19 cellular contexts compared by ENCODE assay signal in the genomic region with DNA sequence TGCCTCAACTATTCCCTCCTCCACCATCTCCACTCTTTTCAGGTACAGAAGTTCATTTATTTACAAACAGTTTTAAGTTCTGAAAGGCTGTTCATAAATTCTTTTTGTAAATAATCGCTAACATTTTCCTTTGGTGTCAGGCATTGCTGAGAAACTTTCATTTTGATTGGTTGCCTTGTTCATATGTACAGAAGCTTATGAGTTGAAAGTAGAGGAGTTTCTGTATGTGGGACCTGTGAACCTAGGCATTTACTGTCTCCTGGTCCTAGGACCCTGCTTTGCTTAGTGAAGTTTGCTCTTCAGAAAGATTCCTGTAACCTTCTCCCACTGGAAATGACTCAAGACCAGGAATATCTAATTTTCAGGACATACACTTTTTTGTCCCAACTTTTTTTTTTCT. TPM values are rescaled to one million over a fixed set of nuclear protein-coding genes. Genes with fewer than 3 reads are reported as not detected.
DNase-seq lines count a peak whose midpoint lies in the region; ATAC-seq, FAIRE-seq and TF ChIP-seq lines count a peak whose summit lies in the region.
"Had no signal": no experiment of that assay in that cellular context is flagged by ENCODE, and none has a peak within 500 bp of the region (broad histone marks: within the 10 kb centered on the region; RNA-seq: fewer than 3 reads in every experiment).

No MANE protein-coding gene starts in this region.

- peak overlapping the region; percentile 6 for H3K4me2 ChIP-seq in neural progenitor cell
- H3K4me2 ChIP-seq: KMS-11, PC-9 had no signal

- TF ChIP-seq CTCF in CD4-positive, alpha-beta T cell (IDR thresholded peaks at IDR 0.05) = no peak
- no peak for TF ChIP-seq CTCF in neural progenitor cell (IDR thresholded peaks at IDR 0.05)

- H4K20me1 ChIP-seq in neural progenitor cell (ENCODE audit: low read depth) = peaks cover 41% of the 10 kb centered on the region

- no peak overlapping the region for H3K4me3 Mint-ChIP-seq in CD4-positive, alpha-beta T cell
- peak overlapping the region in 4 of 7 donors; percentile 2 to 45 (median 26) for H3K4me3 Mint-ChIP-seq in CD8-positive, alpha-beta memory T cell
- H3K4me3 Mint-ChIP-seq in activated naive CD8-positive, alpha-beta T cell treated with anti-CD3 and anti-CD28 coated beads, Interleukin-2, amount 50 U/mL, for 24 hours = no peak overlapping the region
- no peak overlapping the region for H3K4me3 Mint-ChIP-seq in neural progenitor cell
- H3K4me3 Mint-ChIP-seq: H9 had no signal

- peaks cover 68% of the 10 kb centered on the region for H3K4me1 ChIP-seq in CD8-positive, alpha-beta memory T cell (ENCODE audit: insufficient read depth, low read length)
- peaks cover 21% of the 10 kb centered on the region for H3K4me1 ChIP-seq in neural progenitor cell

- POLR2A ChIA-PET in CD4-positive, alpha-beta T cell (lab: Charles Lee) = interaction anchor here (1.2 kb wide), 1 partner anchor 31 kb away, joined by 3 read pairs; a partner anchor contains a TSS
- POLR2A ChIA-PET in CD8-positive, alpha-beta memory T cell (lab: Charles Lee) = no interaction called here

- H3K4me1 Mint-ChIP-seq in CD4-positive, alpha-beta T cell (ENCODE audit: low read depth) = peaks cover 93% of the 10 kb centered on the region
- peaks cover 86 to 95% (median 94%) of the 10 kb centered on the region in 3 donors for H3K4me1 Mint-ChIP-seq in CD8-positive, alpha-beta memory T cell
- peaks cover 88% of the 10 kb centered on the region for H3K4me1 Mint-ChIP-seq in activated naive CD8-positive, alpha-beta T cell treated with anti-CD3 and anti-CD28 coated beads, Interleukin-2, amount 50 U/mL, for 24 hours
- H3K4me1 Mint-ChIP-seq in neural progenitor cell = peaks cover 23% of the 10 kb centered on the region

- H3K79me2 ChIP-seq in neural progenitor cell (ENCODE audit: low read depth) = peaks cover 93% of the 10 kb centered on the region

- H3K27me3 Mint-ChIP-seq in CD4-positive, alpha-beta T cell = no peaks in the 10 kb centered on the region
- H3K27me3 Mint-ChIP-seq in CD8-positive, alpha-beta memory T cell = no peaks in the 10 kb centered on the region
- no peaks in the 10 kb centered on the region for H3K27me3 Mint-ChIP-seq in activated naive CD8-positive, alpha-beta T cell treated with anti-CD3 and anti-CD28 coated beads, Interleukin-2, amount 50 U/mL, for 24 hours
- no peaks in the 10 kb centered on the region for H3K27me3 Mint-ChIP-seq in neural progenitor cell (ENCODE audit: insufficient read depth, low read depth)

- no peaks in the 10 kb centered on the region for H3K36me3 ChIP-seq in CD8-positive, alpha-beta memory T cell (ENCODE audit: insufficient read depth, low read length)
- no peaks in the 10 kb centered on the region for H3K36me3 ChIP-seq in neural progenitor cell

- H3K27ac Mint-ChIP-seq in CD4-positive, alpha-beta T cell = peak overlapping the region; percentile 11
- H3K27ac Mint-ChIP-seq in CD8-positive, alpha-beta memory T cell = peak overlapping the region; percentile 33 to 89 (median 72)
- no peak overlapping the region for H3K27ac Mint-ChIP-seq in activated naive CD8-positive, alpha-beta T cell treated with anti-CD3 and anti-CD28 coated beads, Interleukin-2, amount 50 U/mL, for 24 hours
- no peak overlapping the region for H3K27ac Mint-ChIP-seq in neural progenitor cell

- no peak for ATAC-seq in CD4-positive, alpha-beta T cell (ENCODE audit: poor library complexity)
- ATAC-seq in activated naive CD8-positive, alpha-beta T cell treated with anti-CD3 and anti-CD28 coated beads, Interleukin-2, amount 50 U/mL, for 24 hours = peak; percentile 29

- DNase-seq in CD4-positive, alpha-beta T cell = no peak
- no peak for DNase-seq in CD8-positive, alpha-beta memory T cell
- DNase-seq in activated naive CD8-positive, alpha-beta T cell treated with anti-CD3 and anti-CD28 coated beads, Interleukin-2, amount 50 U/mL, for 24 hours = no peak
- DNase-seq in neural progenitor cell (ENCODE audit: low spot score) = no peak
- no peak for DNase-seq in NCI-H2171 treated with DMSO at 0.1 percent for 48 hours (lab: John Stamatoyannopoulos, UW)
- DNase-seq in frontal cortex (ENCODE audit: low spot score in 2 of 2) = no peak
- DNase-seq in dedifferentiated amniotic fluid mesenchymal stem cell (ENCODE audit: extremely low spot score) = no peak
- DNase-seq: AML-193, DMS 273 treated with DMSO at 0.1 percent for 48 hours, DND-41, H9, NCI-H1417 treated with DMSO at 0.1 percent for 48 hours, NCI-H187 treated with DMSO at 0.1 percent for 48 hours, NCI-H226, NCI-H524 treated with DMSO at 0.1 percent for 48 hours, PC-9 had no signal

- H2AFZ ChIP-seq in neural progenitor cell (replicated peaks) = no peak overlapping the region
- H2AFZ ChIP-seq: PC-9 had no signal

- H3K9me3 ChIP-seq in CD4-positive, alpha-beta T cell (ENCODE audit: control insufficient read depth, low read length) = no peaks in the 10 kb centered on the region
- H3K9me3 ChIP-seq in CD8-positive, alpha-beta memory T cell (ENCODE audit: low read length) = no peaks in the 10 kb centered on the region
- H3K9me3 ChIP-seq in neural progenitor cell (ENCODE audit: low read depth) = no peaks in the 10 kb centered on the region

- H3K9ac ChIP-seq in neural progenitor cell = no peak overlapping the region
- H3K9ac ChIP-seq: KMS-11 had no signal

- H3F3A ChIP-seq in neural progenitor cell (ENCODE audit: low read depth) = peaks cover 5% of the 10 kb centered on the region

- no peaks in the 10 kb centered on the region for H3K27me3 ChIP-seq in CD4-positive, alpha-beta T cell (ENCODE audit: control insufficient read depth, insufficient read depth, low read length)
- no peaks in the 10 kb centered on the region for H3K27me3 ChIP-seq in CD8-positive, alpha-beta memory T cell (ENCODE audit: insufficient read depth, low read length, poor library complexity, severe bottlenecking)
- no peaks in the 10 kb centered on the region for H3K27me3 ChIP-seq in neural progenitor cell

- H3K36me3 Mint-ChIP-seq in CD4-positive, alpha-beta T cell (ENCODE audit: low read depth) = peaks cover 4% of the 10 kb centered on the region
- peaks cover 0 to 16% (median 1%) of the 10 kb centered on the region in 3 donors for H3K36me3 Mint-ChIP-seq in CD8-positive, alpha-beta memory T cell
- peaks cover 7% of the 10 kb centered on the region for H3K36me3 Mint-ChIP-seq in activated naive CD8-positive, alpha-beta T cell treated with anti-CD3 and anti-CD28 coated beads, Interleukin-2, amount 50 U/mL, for 24 hours (ENCODE audit: low read depth)
- H3K36me3 Mint-ChIP-seq in neural progenitor cell = peaks cover 2% of the 10 kb centered on the region

- FAIRE-seq in frontal cortex (lab: Jason Lieb, UNC) = no peak

- no peaks in the 10 kb centered on the region for H3K9me3 Mint-ChIP-seq in CD4-positive, alpha-beta T cell
- H3K9me3 Mint-ChIP-seq in CD8-positive, alpha-beta memory T cell = no peaks in the 10 kb centered on the region
- no peaks in the 10 kb centered on the region for H3K9me3 Mint-ChIP-seq in activated naive CD8-positive, alpha-beta T cell treated with anti-CD3 and anti-CD28 coated beads, Interleukin-2, amount 50 U/mL, for 24 hours
- no peaks in the 10 kb centered on the region for H3K9me3 Mint-ChIP-seq in neural progenitor cell
- H3K9me3 Mint-ChIP-seq: H9 had no signal

- CTCF ChIA-PET in CD4-positive, alpha-beta T cell (lab: Charles Lee) = no interaction called here
- CTCF ChIA-PET in CD8-positive, alpha-beta memory T cell (lab: Charles Lee) = interaction anchor here (1.8 kb wide), 1 partner anchor 16 kb away, joined by 6 read pairs; no protein-coding TSS in a partner anchor

- no peak overlapping the region for H3K27ac ChIP-seq in CD4-positive, alpha-beta T cell (ENCODE audit: low read depth, low read length)
- H3K27ac ChIP-seq in CD8-positive, alpha-beta memory T cell (ENCODE audit: low read depth, low read length) = no peak overlapping the region
- H3K27ac ChIP-seq in neural progenitor cell = no peak overlapping the region
- H3K27ac ChIP-seq: C4-2B, KMS-11, PC-9, RWPE1 had no signal

- intact Hi-C loops in CD4-positive, alpha-beta T cell (cut with DNase I, micrococcal nuclease) = no loop called here

- H3K4me3 ChIP-seq in CD8-positive, alpha-beta memory T cell (ENCODE audit: low read length) = no peak overlapping the region
- no peak overlapping the region for H3K4me3 ChIP-seq in neural progenitor cell
- H3K4me3 ChIP-seq: PC-9 had no signal

RNA-seq across cellular contexts. Expression of a gene that starts 30.4 kb away (rescaled TPM):
- total RNA-seq in CD4-positive, alpha-beta T cell = 100 to 1,000 TPM; 134 to 148 TPM
- 10 to 100 TPM; 62.6 to 74.5 TPM for total RNA-seq in CD8-positive, alpha-beta memory T cell
- 114 TPM for polyA plus RNA-seq in CD8-positive, alpha-beta memory T cell
- total RNA-seq in neural progenitor cell (ENCODE audit: low replicate concordance) (24.0 and 39.3 TPM in 2 replicates), frontal cortex (90.1 TPM)

Comparison
In these comparisons a context has a peak if more than half of its experiments do, and no peak if none do; other contexts are left out.
1. H3K27ac Mint-ChIP-seq: peak in CD4-positive, alpha-beta T cell (single experiment) and CD8-positive, alpha-beta memory T cell (8 of 8); none in activated naive CD8-positive, alpha-beta T cell treated with anti-CD3 and anti-CD28 coated beads, Interleukin-2, amount 50 U/mL, for 24 hours (single experiment) and neural progenitor cell (single experiment).
2. H3K4me3 Mint-ChIP-seq: peak in CD8-positive, alpha-beta memory T cell (4 of 7); none in CD4-positive, alpha-beta T cell (single experiment), activated naive CD8-positive, alpha-beta T cell treated with anti-CD3 and anti-CD28 coated beads, Interleukin-2, amount 50 U/mL, for 24 hours (single experiment) and neural progenitor cell (single experiment).